8 cellular contexts compared by ENCODE assay signal in the genomic region with DNA sequence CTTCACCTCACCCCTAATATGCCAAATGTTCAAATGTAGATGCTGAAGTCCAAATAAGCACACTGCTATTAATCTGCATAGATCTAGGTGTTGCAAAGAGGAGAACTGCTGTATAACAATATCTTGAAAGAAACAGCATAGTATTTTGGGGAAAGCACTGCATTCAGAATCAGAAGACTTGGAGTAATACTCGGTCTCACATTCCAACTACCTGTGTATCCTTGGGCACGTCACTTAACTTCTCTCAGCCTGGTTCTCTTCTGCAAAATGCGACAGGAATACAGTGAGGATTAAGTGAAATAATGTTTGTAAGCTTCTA. TPM values are rescaled to one million over a fixed set of nuclear protein-coding genes. Genes with fewer than 3 reads are reported as not detected.
A peak's percentile ranks its signal among the peaks of the same experiment; 100 is the strongest.
DNase-seq lines count a peak whose midpoint lies in the region; ATAC-seq, FAIRE-seq and TF ChIP-seq lines count a peak whose summit lies in the region.

No MANE protein-coding gene starts in this region.

- H3K36me3 ChIP-seq in Loucy (ENCODE audit: insufficient read depth, low read length): no peaks in the 10 kb centered on the region
- no peaks in the 10 kb centered on the region for H3K36me3 ChIP-seq in endocrine pancreas (ENCODE audit: control insufficient read depth, insufficient read depth, low read length)
- H3K36me3 ChIP-seq in pancreas: no peaks in the 10 kb centered on the region

- no peak for DNase-seq in activated naive CD4-positive, alpha-beta T cell treated with Interleukin-2 at 50 U/mL for 16 hours
- DNase-seq in pancreas (no peak), HuH-7 (ENCODE audit: low spot score) (no peak)
- DNase-seq in stimulated activated CD4-positive, alpha-beta T cell treated with anti-CD3 and anti-CD28 coated beads, Interleukin-2, amount 100 ng/mL, for 24 hours: no peak

- TF ChIP-seq CTCF in Loucy (conservative IDR thresholded peaks at IDR 0.05; ENCODE audit: low read length) (no peak), pancreas (IDR thresholded peaks at IDR 0.05) (no peak)

- peaks cover 33% of the 10 kb centered on the region for H3K79me2 ChIP-seq in Loucy (ENCODE audit: insufficient read depth, low read length)

- peaks cover 37% of the 10 kb centered on the region for H3K4me1 Mint-ChIP-seq in activated naive CD4-positive, alpha-beta T cell treated with anti-CD3 and anti-CD28 coated beads, Interleukin-2, amount 50 U/mL, for 24 hours

- intact Hi-C loops in pancreas (cut with DNase I): no loop called here

- ATAC-seq in pancreas (peak; percentile 16 to 28 (median 24)), HG03039 (IDR thresholded peaks at IDR 0.05; ENCODE audit: unreplicated experiment) (no peak)

- no peaks in the 10 kb centered on the region for H3K9me3 Mint-ChIP-seq in activated naive CD4-positive, alpha-beta T cell treated with anti-CD3 and anti-CD28 coated beads, Interleukin-2, amount 50 U/mL, for 24 hours

- H3K27me3 ChIP-seq in Loucy (ENCODE audit: insufficient read depth, low read length, poor library complexity, severe bottlenecking) (no peaks in the 10 kb centered on the region), endocrine pancreas (ENCODE audit: control insufficient read depth, insufficient read depth, low read length) (no peaks in the 10 kb centered on the region), pancreas (no peaks in the 10 kb centered on the region)

- H3K4me3 ChIP-seq in Loucy (ENCODE audit: low read length, poor library complexity, severe bottlenecking): peak overlapping the region; percentile 84
- peak overlapping the region; percentile 83 for H3K4me3 ChIP-seq in endocrine pancreas (ENCODE audit: control insufficient read depth, insufficient read depth, low read length)
- H3K4me3 ChIP-seq in pancreas: peak overlapping the region; percentile 74 to 92 (median 84)

- 0 to 3% methylated on average over 3 of the region's 3 CpGs for WGBS in pancreas, 2 donors

- no peaks in the 10 kb centered on the region for H3K27me3 Mint-ChIP-seq in activated naive CD4-positive, alpha-beta T cell treated with anti-CD3 and anti-CD28 coated beads, Interleukin-2, amount 50 U/mL, for 24 hours

- H3F3A ChIP-seq in Loucy (ENCODE audit: low read depth): no peaks in the 10 kb centered on the region

- peak overlapping the region; percentile 89 for H3K4me3 Mint-ChIP-seq in activated naive CD4-positive, alpha-beta T cell treated with anti-CD3 and anti-CD28 coated beads, Interleukin-2, amount 50 U/mL, for 24 hours

- H2AFZ ChIP-seq in Loucy (ENCODE audit: low read length): peak overlapping the region; percentile 100

- H3K9me3 ChIP-seq in Loucy (ENCODE audit: insufficient read depth, low read depth, low read length) (no peaks in the 10 kb centered on the region), endocrine pancreas (ENCODE audit: control insufficient read depth, low read length) (no peaks in the 10 kb centered on the region), pancreas (no peaks in the 10 kb centered on the region)

- H3K4me2 ChIP-seq in Loucy (ENCODE audit: low read depth, low read length, poor library complexity, severe bottlenecking): peak overlapping the region; percentile 78

- no peaks in the 10 kb centered on the region for H3K36me3 Mint-ChIP-seq in activated naive CD4-positive, alpha-beta T cell treated with anti-CD3 and anti-CD28 coated beads, Interleukin-2, amount 50 U/mL, for 24 hours

- no peak for FAIRE-seq in pancreas (lab: Jason Lieb, UNC)

- peaks cover 35% of the 10 kb centered on the region for H3K4me1 ChIP-seq in Loucy (ENCODE audit: insufficient read depth, low read length, poor library complexity, severe bottlenecking)
- H3K4me1 ChIP-seq in endocrine pancreas (ENCODE audit: control insufficient read depth, insufficient read depth, low read length): no peaks in the 10 kb centered on the region
- H3K4me1 ChIP-seq in pancreas: peaks cover 0 to 12% (median 7%) of the 10 kb centered on the region in 3 donors

- peak overlapping the region in 3 of 4 donors; percentile 65 to 90 (median 83) for H3K27ac ChIP-seq in pancreas

- no peaks in the 10 kb centered on the region for H3K9me2 ChIP-seq in Loucy (replicated peaks; ENCODE audit: low read depth, low read length)

- peak overlapping the region; percentile 87 for H3K9ac ChIP-seq in Loucy (ENCODE audit: low read depth, low read length, poor library complexity, severe bottlenecking)
- H3K9ac ChIP-seq in endocrine pancreas (ENCODE audit: control insufficient read depth, insufficient read depth, low read length): no peak overlapping the region

- peaks cover 4% of the 10 kb centered on the region for H4K20me1 ChIP-seq in Loucy (ENCODE audit: insufficient read depth, low read length, poor library complexity, severe bottlenecking)

- peak overlapping the region; percentile 94 for H3K27ac Mint-ChIP-seq in activated naive CD4-positive, alpha-beta T cell treated with anti-CD3 and anti-CD28 coated beads, Interleukin-2, amount 50 U/mL, for 24 hours

RNA-seq across cellular contexts. Expression of gene HMGXB4, which starts 0.3 kb away (rescaled TPM):
- total RNA-seq in pancreas: 10 to 100 TPM in 1 of 6 donors, 1 to 10 TPM in 5; 5.0 to 10.1 (median 6.6) TPM
- polyA plus RNA-seq in pancreas: 1 to 10 TPM; 4.8 to 5.3 TPM

RNA-seq across cellular contexts. Expression of gene TOM1, which starts 42.7 kb away (rescaled TPM):
- total RNA-seq in pancreas: 10 to 100 TPM; 18.4 to 30.2 (median 20.2) TPM
- polyA plus RNA-seq in pancreas: 10 to 100 TPM; 28.3 to 33.7 TPM
